In genomic region chr5:139665626-139666025, GRCh38 we compare ENCODE assay signal across 18 cellular contexts. TPM values are rescaled to one million over a fixed set of nuclear protein-coding genes. Genes with fewer than 3 reads are reported as not detected.
DNase-seq lines count a peak whose midpoint lies in the region; TF ChIP-seq lines count a peak whose summit lies in the region.
"Had no signal": no experiment of that assay in that cellular context is flagged by ENCODE, and none has a peak within 500 bp of the region (broad histone marks: within the 10 kb centered on the region; RNA-seq: fewer than 3 reads in every experiment).

No MANE protein-coding gene starts in this region.

- peaks cover 43 to 83% of the 10 kb centered on the region in 2 donors for H3K4me1 ChIP-seq in ascending aorta
- H3K4me1 ChIP-seq in muscle layer of duodenum (ENCODE audit: control insufficient read depth in 1 of 2, insufficient read depth in 2 of 2, low read length in 2 of 2) = peaks cover 53 to 59% of the 10 kb centered on the region in 2 donors
- peaks cover 15 to 93% (median 92%) of the 10 kb centered on the region in 5 donors for H3K4me1 ChIP-seq in subcutaneous abdominal adipose tissue (ENCODE audit: control insufficient read depth in 5 of 5, insufficient read depth in 5 of 5, low read length in 5 of 5)

- peak overlapping the region; percentile 92; the same call in 1 of the 2 replicates for H3K27ac ChIP-seq in HL-60 (replicated peaks)
- peak overlapping the region; percentile 96 for H3K27ac ChIP-seq in ascending aorta
- peak overlapping the region; percentile 16 for H3K27ac ChIP-seq in muscle layer of duodenum (ENCODE audit: low read length)
- H3K27ac ChIP-seq in subcutaneous abdominal adipose tissue (ENCODE audit: low read depth, low read length) = peak overlapping the region; percentile 97
- H3K27ac ChIP-seq: brain microvascular endothelial cell, neutrophil, SJSA1 had no signal

- TF ChIP-seq CTCF in HL-60 (IDR thresholded peaks at IDR 0.05; ENCODE audit: insufficient read depth, low read length) (no peak), ascending aorta (IDR thresholded peaks at IDR 0.05) (no peak)

- DNase-seq in HL-60 (ENCODE audit: low read depth in 1 of 2, low spot score in 1 of 2) (no peak), ascending aorta (ENCODE audit: low spot score in 2 of 2) (no peak), GDM1 (lab: John Stamatoyannopoulos, UW) (no peak), kidney glomerular epithelial cell (lab: John Stamatoyannopoulos, UW) (no peak), NCI-H146 (lab: John Stamatoyannopoulos, UW) (no peak)
- DNase-seq in activated CD4-positive, CD25-positive, alpha-beta regulatory T cell (lab: John Stamatoyannopoulos, UW) = no peak
- DNase-seq: activated gamma-delta T cell treated with Interleukin-2 at 50 U/mL for 16 hours; brain microvascular endothelial cell; CD4-positive, alpha-beta memory T cell; glutamatergic neuron; left colon; NCI-H2107; NCI-H82; stimulated activated CD4-positive, alpha-beta T cell treated with anti-CD3 and anti-CD28 coated beads, Interleukin-15, amount 100 ng/mL, for 24 hours had no signal

- intact Hi-C loops in ascending aorta (cut with DNase I) = no loop called here

- H3K27me3 ChIP-seq in HL-60 (ENCODE audit: insufficient read depth, poor library complexity, severe bottlenecking) (no peaks in the 10 kb centered on the region), ascending aorta (no peaks in the 10 kb centered on the region), muscle layer of duodenum (ENCODE audit: low read depth, low read length) (no peaks in the 10 kb centered on the region), subcutaneous abdominal adipose tissue (ENCODE audit: control insufficient read depth in 5 of 5, insufficient read depth in 4 of 5, low read length in 5 of 5) (no peaks in the 10 kb centered on the region)
- H3K27me3 ChIP-seq: brain microvascular endothelial cell, SJSA1 had no signal

- H3K9ac ChIP-seq in subcutaneous abdominal adipose tissue (ENCODE audit: low read length in 5 of 5) = peak overlapping the region in 1 of 5 donors; percentile 50

- H3K4me3 ChIP-seq in HL-60 (replicated peaks; ENCODE audit: insufficient read depth, low read length) (no peak overlapping the region), ascending aorta (peak overlapping the region in 1 of 2 donors; percentile 16), muscle layer of duodenum (ENCODE audit: low read depth in 1 of 2, low read length in 2 of 2) (no peak overlapping the region), subcutaneous abdominal adipose tissue (ENCODE audit: low read depth in 1 of 5, low read length in 5 of 5) (no peak overlapping the region)
- H3K4me3 ChIP-seq: SJSA1 had no signal

- H3K9me3 ChIP-seq in ascending aorta = no peaks in the 10 kb centered on the region
- H3K9me3 ChIP-seq in muscle layer of duodenum (ENCODE audit: control insufficient read depth in 1 of 2, low read length in 2 of 2) = no peaks in the 10 kb centered on the region
- H3K9me3 ChIP-seq in subcutaneous abdominal adipose tissue (ENCODE audit: control insufficient read depth in 5 of 5, low read length in 5 of 5) = no peaks in the 10 kb centered on the region
- H3K9me3 ChIP-seq: neutrophil, SJSA1 had no signal

- H3K36me3 ChIP-seq in ascending aorta (no peaks in the 10 kb centered on the region), muscle layer of duodenum (ENCODE audit: control insufficient read depth in 1 of 2, insufficient read depth in 2 of 2, low read length in 2 of 2) (no peaks in the 10 kb centered on the region), subcutaneous abdominal adipose tissue (ENCODE audit: control insufficient read depth in 5 of 5, insufficient read depth in 5 of 5, low read length in 5 of 5) (peaks cover 0 to 6% (median 1%) of the 10 kb centered on the region in 5 donors)
- H3K36me3 ChIP-seq: brain microvascular endothelial cell, neutrophil had no signal

RNA-seq across cellular contexts. Expression of gene CXXC5, which starts 17.5 kb away (rescaled TPM):
- 41.9 TPM for total RNA-seq in ascending aorta

Comparison
In these comparisons a context has a peak if more than half of its experiments do, and no peak if none do; other contexts are left out.
1. H3K27ac ChIP-seq: peak in every context shown above with its lines; median percentile 97 in subcutaneous abdominal adipose tissue; 96 in ascending aorta; 92 in HL-60; 16 in muscle layer of duodenum.